Comparison of ENCODE assay signal across 15 cellular contexts in the genomic region with DNA sequence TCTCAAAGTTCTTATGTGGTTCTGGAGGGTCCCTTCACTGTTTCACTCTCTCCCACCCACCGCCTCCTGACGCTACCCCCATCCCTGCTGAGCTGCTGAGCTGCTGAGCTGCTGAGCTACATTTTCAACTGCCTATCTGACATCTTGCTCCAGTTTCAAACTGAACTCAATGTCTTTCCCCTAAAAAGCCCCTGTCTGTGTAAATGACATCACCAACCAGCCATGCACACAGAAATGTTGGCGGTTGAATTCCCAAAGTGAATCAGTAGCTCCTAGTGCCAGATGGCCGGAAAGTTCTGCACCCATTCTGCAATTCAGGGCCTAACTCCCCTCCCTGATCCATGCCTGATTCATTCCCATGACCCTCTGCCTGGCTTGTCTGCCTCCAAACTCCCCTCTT.
DNase-seq lines count a peak whose midpoint lies in the region; ATAC-seq and TF ChIP-seq lines count a peak whose summit lies in the region.
"Had no signal": no experiment of that assay in that cellular context is flagged by ENCODE, and none has a peak within 500 bp of the region (broad histone marks: within the 10 kb centered on the region; RNA-seq: fewer than 3 reads in every experiment).

No MANE protein-coding gene starts in this region.

- no peak for TF ChIP-seq POLR2A in GM18505 (IDR thresholded peaks at IDR 0.05; ENCODE audit: borderline replicate concordance, extremely low read depth, insufficient read depth, insufficient read length)

- H3K27me3 ChIP-seq in SJCRH30: no peaks in the 10 kb centered on the region
- H3K27me3 ChIP-seq in effector memory CD4-positive, alpha-beta T cell (replicated peaks; ENCODE audit: control insufficient read depth, insufficient read depth, low read length, poor library complexity, severe bottlenecking): no peaks in the 10 kb centered on the region

- peaks cover 6% of the 10 kb centered on the region; the same call in 1 of the 2 replicates for H3K4me1 ChIP-seq in SJCRH30
- H3K4me1 ChIP-seq in effector memory CD4-positive, alpha-beta T cell (ENCODE audit: control insufficient read depth, insufficient read depth, low read length, poor library complexity, severe bottlenecking): no peaks in the 10 kb centered on the region

- TF ChIP-seq CTCF in neural crest cell (conservative IDR thresholded peaks at IDR 0.05) (no peak), chondrocyte (IDR thresholded peaks at IDR 0.05) (no peak)

- H3K27ac Mint-ChIP-seq in neural crest cell (ENCODE audit: unreplicated experiment): peak overlapping the region; percentile 32
- no peak overlapping the region for H3K27ac Mint-ChIP-seq in chondrocyte (ENCODE audit: unreplicated experiment)
- no peak overlapping the region for H3K27ac Mint-ChIP-seq in T-helper 2 cell treated with Interferon-gamma antibody and Interleukin-4, amounts not matched to agents 5 μg/mL and 100 μg/mL, for 36 hours
- H3K27ac Mint-ChIP-seq: activated T-helper 2 cell treated with anti-CD3 and anti-CD28 coated beads, Interferon-gamma antibody, Interleukin-2, Interleukin-4, amounts not matched to agents 10 μg/mL and 5 μg/mL and 100 μg/mL, durations not matched to agents 14 hours and 24 hours and 36 hours had no signal

- H3K4me1 Mint-ChIP-seq in neural crest cell: peaks cover 5% of the 10 kb centered on the region
- peaks cover 14% of the 10 kb centered on the region for H3K4me1 Mint-ChIP-seq in chondrocyte (ENCODE audit: low read depth)
- no peaks in the 10 kb centered on the region for H3K4me1 Mint-ChIP-seq in T-helper 2 cell treated with Interferon-gamma antibody and Interleukin-4, amounts not matched to agents 5 μg/mL and 100 μg/mL, for 36 hours (ENCODE audit: low read depth)

- H3K9me3 Mint-ChIP-seq in neural crest cell (no peaks in the 10 kb centered on the region), chondrocyte (ENCODE audit: low read depth) (no peaks in the 10 kb centered on the region)
- H3K9me3 Mint-ChIP-seq in T-helper 2 cell treated with Interferon-gamma antibody and Interleukin-4, amounts not matched to agents 5 μg/mL and 100 μg/mL, for 36 hours: no peaks in the 10 kb centered on the region
- H3K9me3 Mint-ChIP-seq: activated T-helper 2 cell treated with anti-CD3 and anti-CD28 coated beads, Interferon-gamma antibody, Interleukin-2, Interleukin-4, amounts not matched to agents 10 μg/mL and 5 μg/mL and 100 μg/mL, durations not matched to agents 14 hours and 24 hours and 36 hours had no signal

- H3K4me3 Mint-ChIP-seq in neural crest cell (no peak overlapping the region), chondrocyte (ENCODE audit: unreplicated experiment) (no peak overlapping the region)
- no peak overlapping the region for H3K4me3 Mint-ChIP-seq in T-helper 2 cell treated with Interferon-gamma antibody and Interleukin-4, amounts not matched to agents 5 μg/mL and 100 μg/mL, for 36 hours

- H3K36me3 ChIP-seq in SJCRH30: no peaks in the 10 kb centered on the region
- no peaks in the 10 kb centered on the region for H3K36me3 ChIP-seq in effector memory CD4-positive, alpha-beta T cell (ENCODE audit: control insufficient read depth, insufficient read depth, low read length)
- H3K36me3 ChIP-seq: WERI-Rb-1 had no signal

- no peaks in the 10 kb centered on the region for H3K27me3 Mint-ChIP-seq in neural crest cell (ENCODE audit: low read depth)
- H3K27me3 Mint-ChIP-seq in chondrocyte (ENCODE audit: low read depth): peaks cover 42% of the 10 kb centered on the region
- H3K27me3 Mint-ChIP-seq in T-helper 2 cell treated with Interferon-gamma antibody and Interleukin-4, amounts not matched to agents 5 μg/mL and 100 μg/mL, for 36 hours (ENCODE audit: low read depth): peaks cover 5% of the 10 kb centered on the region

- H3K36me3 Mint-ChIP-seq in neural crest cell (ENCODE audit: low read depth): no peaks in the 10 kb centered on the region
- H3K36me3 Mint-ChIP-seq in chondrocyte (ENCODE audit: low read depth): peaks cover 2% of the 10 kb centered on the region
- no peaks in the 10 kb centered on the region for H3K36me3 Mint-ChIP-seq in T-helper 2 cell treated with Interferon-gamma antibody and Interleukin-4, amounts not matched to agents 5 μg/mL and 100 μg/mL, for 36 hours (ENCODE audit: low read depth)

- DNase-seq in SJCRH30 (no peak), neural crest cell (ENCODE audit: low read depth, low spot score) (no peak), DMS53 treated with DMSO at 0.1 percent for 48 hours (lab: John Stamatoyannopoulos, UW; ENCODE audit: unreplicated experiment) (no peak), chondrocyte (ENCODE audit: low spot score) (no peak)
- no peak for DNase-seq in effector memory CD4-positive, alpha-beta T cell
- DNase-seq in T-helper 2 cell treated with Interferon-gamma antibody and Interleukin-4, amounts not matched to agents 5 μg/mL and 100 μg/mL, for 36 hours (ENCODE audit: low spot score): no peak
- DNase-seq: dermis blood vessel endothelial cell; DMS53; NCI-H1436 treated with DMSO at 0.1 percent for 48 hours; stimulated activated CD4-positive, alpha-beta T cell treated with anti-CD3 and anti-CD28 coated beads, Interleukin-2, amount 100 ng/mL, for 24 hours; WERI-Rb-1 had no signal

- peak overlapping the region; percentile 9; the same call in 1 of the 2 replicates for H3K27ac ChIP-seq in SJCRH30
- H3K27ac ChIP-seq in effector memory CD4-positive, alpha-beta T cell (ENCODE audit: insufficient read depth, low read length, poor library complexity, severe bottlenecking): no peak overlapping the region
- H3K27ac ChIP-seq: WERI-Rb-1 had no signal

- H3K9me3 ChIP-seq in SJCRH30 (replicated peaks): no peaks in the 10 kb centered on the region
- H3K9me3 ChIP-seq in effector memory CD4-positive, alpha-beta T cell (ENCODE audit: control insufficient read depth, low read length): no peaks in the 10 kb centered on the region

- ATAC-seq in GM18505 (IDR thresholded peaks at IDR 0.05; ENCODE audit: unreplicated experiment): peak; percentile 54
- peak; percentile 58 for ATAC-seq in HG02623 (IDR thresholded peaks at IDR 0.05; ENCODE audit: unreplicated experiment)
- ATAC-seq: Panc1 had no signal

- H3K4me3 ChIP-seq in SJCRH30: no peak overlapping the region
- no peak overlapping the region for H3K4me3 ChIP-seq in effector memory CD4-positive, alpha-beta T cell (ENCODE audit: insufficient read depth, low read depth, low read length, poor library complexity, severe bottlenecking)
